ENCODE assay signal across 14 cellular contexts in the genomic region with DNA sequence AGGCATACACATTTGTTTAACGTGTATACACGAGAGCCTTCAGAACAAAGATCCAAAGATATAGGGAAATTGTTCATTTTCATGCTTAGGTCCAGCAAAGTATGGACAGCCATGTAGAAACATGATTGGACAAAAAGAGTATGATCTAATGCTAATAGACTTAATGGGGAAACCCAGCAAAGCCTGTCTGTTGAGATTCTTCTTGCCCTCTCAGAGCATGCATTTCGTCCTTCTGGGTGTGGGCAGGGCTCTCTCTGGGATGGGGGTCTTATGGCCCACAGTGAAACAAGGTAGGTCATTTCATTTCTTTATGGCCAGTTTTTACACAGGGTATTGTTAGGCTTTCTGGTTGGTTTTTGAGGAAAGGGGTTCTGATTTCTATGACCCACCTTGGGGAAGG.
DNase-seq lines count a peak whose midpoint lies in the region; ATAC-seq, FAIRE-seq and TF ChIP-seq lines count a peak whose summit lies in the region.
"Had no signal": no experiment of that assay in that cellular context is flagged by ENCODE, and none has a peak within 500 bp of the region (broad histone marks: within the 10 kb centered on the region; RNA-seq: fewer than 3 reads in every experiment).

No MANE protein-coding gene starts in this region.

- H3K27ac Mint-ChIP-seq in central memory CD8-positive, alpha-beta T cell (ENCODE audit: low read depth): peak overlapping the region; percentile 62
- H3K27ac Mint-ChIP-seq in mesothelial cell of epicardium: peak overlapping the region; percentile 96
- H3K27ac Mint-ChIP-seq: B cell; CD4-positive, alpha-beta T cell had no signal

- FAIRE-seq in GM19239 (lab: Jason Lieb, UNC): peak; percentile 56
- FAIRE-seq: GM12891, H54, K562 had no signal

- H3K9me3 Mint-ChIP-seq in central memory CD8-positive, alpha-beta T cell: no peaks in the 10 kb centered on the region
- no peaks in the 10 kb centered on the region for H3K9me3 Mint-ChIP-seq in mesothelial cell of epicardium

- H3K4me1 Mint-ChIP-seq in central memory CD8-positive, alpha-beta T cell: no peaks in the 10 kb centered on the region
- peaks cover 43% of the 10 kb centered on the region for H3K4me1 Mint-ChIP-seq in mesothelial cell of epicardium

- no peak overlapping the region for H3K4me2 ChIP-seq in Karpas-422 (ENCODE audit: low read depth, low read length, poor library complexity, severe bottlenecking)

- H3K27me3 ChIP-seq in Karpas-422 (ENCODE audit: low read length) (no peaks in the 10 kb centered on the region), SJCRH30 (no peaks in the 10 kb centered on the region)

- ATAC-seq in central memory CD8-positive, alpha-beta T cell (replicated peaks; ENCODE audit: extremely low read depth, poor library complexity, severe bottlenecking): no peak
- ATAC-seq: K562 had no signal

- no peak overlapping the region for H2AFZ ChIP-seq in Karpas-422 (ENCODE audit: low read length)

- TF ChIP-seq CTCF in mesothelial cell of epicardium (IDR thresholded peaks at IDR 0.05; ENCODE audit: unreplicated experiment): no peak

- H3K9me2 ChIP-seq in Karpas-422 (replicated peaks; ENCODE audit: insufficient read depth, low read length): no peaks in the 10 kb centered on the region

- H3K4me3 ChIP-seq in Karpas-422 (ENCODE audit: low read length) (no peak overlapping the region), SJCRH30 (no peak overlapping the region)
- H3K4me3 ChIP-seq: K562 had no signal

- H3K27ac ChIP-seq in Karpas-422 (ENCODE audit: low read length) (no peak overlapping the region), SJCRH30 (no peak overlapping the region)

- H3K9me3 ChIP-seq in Karpas-422 (ENCODE audit: low read length): no peaks in the 10 kb centered on the region
- H3K9me3 ChIP-seq in SJCRH30 (replicated peaks): no peaks in the 10 kb centered on the region

- H4K20me1 ChIP-seq in Karpas-422 (ENCODE audit: insufficient read depth, low read depth, low read length): 0 out of 2 replicates have a peak, but pooled peaks cover 11% of the 10 kb centered on the region

- DNase-seq in GM19239 (ENCODE audit: insufficient read length, low spot score): no peak
- DNase-seq in central memory CD8-positive, alpha-beta T cell (ENCODE audit: low spot score in 2 of 2): no peak
- DNase-seq in mesothelial cell of epicardium (ENCODE audit: low spot score in 2 of 2, unreplicated experiment in 2 of 2): no peak
- no peak for DNase-seq in NOMO-1 treated with dmso at 0.1 percent for 144 hours (lab: John Stamatoyannopoulos, UW; ENCODE audit: unreplicated experiment)
- no peak for DNase-seq in Karpas-422
- no peak for DNase-seq in epidermal melanocyte (ENCODE audit: insufficient read length, low spot score)
- no peak for DNase-seq in SJCRH30
- DNase-seq: C1 segment of cervical spinal cord; CD4-positive, alpha-beta T cell; DMS79 had no signal

- no peaks in the 10 kb centered on the region for H3K27me3 Mint-ChIP-seq in central memory CD8-positive, alpha-beta T cell
- H3K27me3 Mint-ChIP-seq in mesothelial cell of epicardium (ENCODE audit: low read depth): no peaks in the 10 kb centered on the region
- H3K27me3 Mint-ChIP-seq: B cell; CD4-positive, alpha-beta T cell had no signal

- no peaks in the 10 kb centered on the region for H3K79me2 ChIP-seq in Karpas-422 (ENCODE audit: low read length)

- H3K36me3 ChIP-seq in Karpas-422 (ENCODE audit: insufficient read depth, low read length): no peaks in the 10 kb centered on the region
- H3K36me3 ChIP-seq in SJCRH30: no peaks in the 10 kb centered on the region

- peaks cover 3% of the 10 kb centered on the region; the same call in 1 of the 2 replicates for H3K4me1 ChIP-seq in Karpas-422 (ENCODE audit: low read length)
- H3K4me1 ChIP-seq in SJCRH30: peaks cover 12% of the 10 kb centered on the region

- no peaks in the 10 kb centered on the region for H3K36me3 Mint-ChIP-seq in central memory CD8-positive, alpha-beta T cell (ENCODE audit: insufficient read depth)
- H3K36me3 Mint-ChIP-seq in mesothelial cell of epicardium: no peaks in the 10 kb centered on the region

- no peak overlapping the region for H3K9ac ChIP-seq in Karpas-422 (ENCODE audit: low read length)

- H3K4me3 Mint-ChIP-seq in central memory CD8-positive, alpha-beta T cell: no peak overlapping the region
- peak overlapping the region; percentile 50 for H3K4me3 Mint-ChIP-seq in mesothelial cell of epicardium
- H3K4me3 Mint-ChIP-seq: B cell; CD4-positive, alpha-beta T cell had no signal
